22 cellular contexts compared by ENCODE assay signal in the genomic region with DNA sequence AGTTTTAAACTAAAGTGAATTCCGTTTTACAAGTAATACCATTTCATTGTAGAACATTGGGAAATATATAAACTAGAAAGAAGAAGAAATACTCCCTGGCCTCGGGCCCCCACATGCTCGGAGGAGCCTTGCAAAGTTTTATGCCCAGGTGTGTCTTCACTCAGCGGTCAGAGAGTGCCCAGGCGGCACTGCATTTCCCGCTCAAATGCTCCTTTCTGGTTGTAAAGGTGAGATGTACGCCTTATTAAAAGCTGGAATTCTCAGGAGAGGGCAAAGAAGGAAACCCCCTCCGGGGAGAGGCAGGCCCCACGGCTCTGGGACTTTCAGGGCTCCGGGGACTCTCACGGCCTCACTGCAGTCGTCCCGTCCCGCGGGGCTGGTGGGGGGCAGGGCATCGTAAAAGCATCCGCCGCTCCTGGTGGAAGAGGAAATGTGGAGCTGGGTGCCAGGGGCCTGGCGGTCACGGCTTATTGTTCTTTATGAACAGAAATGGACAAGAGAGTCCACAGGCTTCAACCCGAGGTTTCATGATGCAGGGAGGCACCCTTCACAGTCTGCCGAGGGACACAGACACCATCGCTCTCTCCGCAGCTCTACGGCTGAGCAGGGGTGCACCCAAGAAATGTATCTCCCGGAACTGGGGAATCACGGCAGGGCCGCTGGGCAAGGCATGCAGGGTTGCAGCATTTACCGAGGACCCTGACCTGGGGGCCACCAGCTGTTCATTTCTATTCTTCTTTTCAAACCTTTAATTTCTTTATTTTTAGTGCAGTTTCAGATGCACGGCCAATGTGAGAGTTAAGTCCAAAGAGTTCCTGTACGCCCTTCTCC.
"Had no signal": no experiment of that assay in that cellular context is flagged by ENCODE, and none has a peak within 500 bp of the region (broad histone marks: within the 10 kb centered on the region; RNA-seq: fewer than 3 reads in every experiment).

No MANE protein-coding gene starts in this region.

- H3K4me1 ChIP-seq: neural progenitor cell, right lobe of liver had no signal

- H3K9ac ChIP-seq: neural progenitor cell had no signal

- ATAC-seq: activated T-cell treated with anti-CD3 and anti-CD28 coated beads, Interleukin-2, amount 50 U/mL, for 72 hours; mucosa of descending colon; right lobe of liver; stimulated activated naive B cell treated with anti-CD40 and anti-IgM and Interleukin-4, amounts not matched to agents 10 μg/mL and 1 μg/mL and 100 μg/mL, for 72 hours had no signal

- H3K4me3 ChIP-seq: coronary artery, left ventricle myocardium inferior, mucosa of descending colon, neural progenitor cell, ovary, right lobe of liver had no signal

- H3K9me3 ChIP-seq: left ventricle myocardium inferior, mucosa of descending colon, ovary, right lobe of liver had no signal

- H3K36me3 ChIP-seq: brain microvascular endothelial cell, left ventricle myocardium inferior, neural progenitor cell, ovary, right lobe of liver had no signal

- FAIRE-seq: endometrium had no signal

- H3K4me2 ChIP-seq: neural progenitor cell had no signal

- DNase-seq: activated CD4-positive, alpha-beta T cell treated with anti-CD3 and anti-CD28 coated beads, Interleukin-2, amount 50 U/mL, for 1 hour; activated CD8-positive, alpha-beta memory T cell treated with anti-CD3 and anti-CD28 coated beads, Interleukin-2, amount 50 U/mL, for 4 hours; activated effector memory CD4-positive, alpha-beta T cell treated with anti-CD3 and anti-CD28 coated beads, Interleukin-2, amount 50 U/mL, for 16 hours; activated naive CD4-positive, alpha-beta T cell treated with anti-CD3 and anti-CD28 coated beads, Interleukin-2, amount 50 U/mL, for 16 hours; activated T-cell treated with anti-CD3 and anti-CD28 coated beads, Interleukin-2, amount 50 U/mL, for 72 hours; erythroblast; foreskin melanocyte; glutamatergic neuron; hypothalamus; kidney glomerular epithelial cell; left ventricle myocardium inferior; mesenchymal stem cell; mucosa of descending colon; naive B cell; stimulated activated naive B cell treated with anti-CD40 and anti-IgM and Interleukin-4, amounts not matched to agents 10 μg/mL and 1 μg/mL and 100 μg/mL, for 72 hours; T1000 had no signal

- H3K27ac ChIP-seq: brain microvascular endothelial cell, coronary artery, left ventricle myocardium inferior, neural progenitor cell, ovary, right lobe of liver had no signal

- H3K27me3 ChIP-seq: brain microvascular endothelial cell, neural progenitor cell, ovary, right lobe of liver had no signal
